Comparison of ENCODE assay signal across 1 cellular context in genomic region chr20:43969069-43969468, GRCh38.
TF ChIP-seq lines count a peak whose summit lies in the region.

No MANE protein-coding gene starts in this region.

TF ChIP-seq in K562, 482 proteins besides CTCF, POLR2A, EP300 and RAD21:
- TF ChIP-seq TSHZ1 (CRISPR knock-in tag; IDR thresholded peaks at IDR 0.05) (no peak), NR2C2 (CRISPR knock-in tag; IDR thresholded peaks at IDR 0.05) (no peak), NR2C2 (tag; IDR thresholded peaks at IDR 0.05) (peak; percentile 40; the same call in 1 of the 2 replicates), BMI1 (IDR thresholded peaks at IDR 0.05; ENCODE audit: low read length) (no peak), CEBPB (tag; IDR thresholded peaks at IDR 0.05) (no peak), KLF13 (tag; IDR thresholded peaks at IDR 0.05; ENCODE audit: borderline replicate concordance, low read depth) (no peak), ZKSCAN1 (IDR thresholded peaks at IDR 0.05; ENCODE audit: low read depth, low read length) (no peak), ZNF764 (CRISPR knock-in tag; IDR thresholded peaks at IDR 0.05; ENCODE audit: low read depth) (no peak)
TF ChIP-seq in K562: peak in this region for 1.
